In genomic region chr1:6437017-6437700, GRCh38 we compare ENCODE assay signal across 2 cellular contexts.
A peak's percentile ranks its signal among the peaks of the same experiment; 100 is the strongest.
DNase-seq lines count a peak whose midpoint lies in the region.

No MANE protein-coding gene starts in this region.

- DNase-seq in NCI-H1105 treated with DMSO at 0.1 percent for 48 hours (lab: John Stamatoyannopoulos, UW): peak; percentile 72
- peak; percentile 46 for DNase-seq in left kidney (ENCODE audit: low read depth, low spot score)
